In genomic region chr1:84264961-84265360, GRCh38 we compare ENCODE assay signal across 21 cellular contexts.
"Had no signal": no experiment of that assay in that cellular context is flagged by ENCODE, and none has a peak within 500 bp of the region (broad histone marks: within the 10 kb centered on the region; RNA-seq: fewer than 3 reads in every experiment).

No MANE protein-coding gene starts in this region.

- ATAC-seq: activated CD8-positive, alpha-beta memory T cell treated with anti-CD3 and anti-CD28 coated beads, Interleukin-2, amount 10 ng/mL, durations not matched to agents 7 days and 5 days; PC-3; SK-N-SH treated with all-trans-retinoic acid at 6 μM for 48 hours had no signal

- H3K36me3 ChIP-seq: SJSA1 had no signal

- H3K27me3 ChIP-seq: SJSA1 had no signal

- DNase-seq: activated B cell treated with CpG ODN at 0.5 μM for 24 hours; activated CD4-positive, alpha-beta T cell treated with anti-CD3 and anti-CD28 coated beads for 1 hour; activated CD4-positive, alpha-beta T cell treated with anti-CD3 and anti-CD28 coated beads, Interleukin-2, amount 10 ng/mL, durations not matched to agents 24 days and 14 days; activated CD4-positive, alpha-beta T cell treated with anti-CD3 and anti-CD28 coated beads, Interleukin-2, amount 50 U/mL, for 48 hours; activated CD8-positive, alpha-beta memory T cell treated with anti-CD3 and anti-CD28 coated beads, Interleukin-2, amount 10 ng/mL, durations not matched to agents 7 days and 5 days; activated effector memory CD4-positive, alpha-beta T cell treated with Interleukin-2 at 50 U/mL for 16 hours; activated naive CD4-positive, alpha-beta T cell; activated T-cell treated with anti-CD3 and anti-CD28 coated beads, Interleukin-2, amount 50 U/mL, for 24 hours; amniotic stem cell; Kasumi-1; KBM-7; NCI-H1092; NCI-H1417 treated with DMSO at 0.1 percent for 48 hours; NCI-H1694; NCI-H2029; NCI-H2107; NCI-H510A treated with DMSO at 0.1 percent for 48 hours; PC-3; SHP77 had no signal

- H3K27ac ChIP-seq: SJSA1 had no signal

- H3K4me3 ChIP-seq: SJSA1 had no signal

- H3K9me3 ChIP-seq: SJSA1 had no signal
